ENCODE assay signal across 8 cellular contexts in the genomic region with DNA sequence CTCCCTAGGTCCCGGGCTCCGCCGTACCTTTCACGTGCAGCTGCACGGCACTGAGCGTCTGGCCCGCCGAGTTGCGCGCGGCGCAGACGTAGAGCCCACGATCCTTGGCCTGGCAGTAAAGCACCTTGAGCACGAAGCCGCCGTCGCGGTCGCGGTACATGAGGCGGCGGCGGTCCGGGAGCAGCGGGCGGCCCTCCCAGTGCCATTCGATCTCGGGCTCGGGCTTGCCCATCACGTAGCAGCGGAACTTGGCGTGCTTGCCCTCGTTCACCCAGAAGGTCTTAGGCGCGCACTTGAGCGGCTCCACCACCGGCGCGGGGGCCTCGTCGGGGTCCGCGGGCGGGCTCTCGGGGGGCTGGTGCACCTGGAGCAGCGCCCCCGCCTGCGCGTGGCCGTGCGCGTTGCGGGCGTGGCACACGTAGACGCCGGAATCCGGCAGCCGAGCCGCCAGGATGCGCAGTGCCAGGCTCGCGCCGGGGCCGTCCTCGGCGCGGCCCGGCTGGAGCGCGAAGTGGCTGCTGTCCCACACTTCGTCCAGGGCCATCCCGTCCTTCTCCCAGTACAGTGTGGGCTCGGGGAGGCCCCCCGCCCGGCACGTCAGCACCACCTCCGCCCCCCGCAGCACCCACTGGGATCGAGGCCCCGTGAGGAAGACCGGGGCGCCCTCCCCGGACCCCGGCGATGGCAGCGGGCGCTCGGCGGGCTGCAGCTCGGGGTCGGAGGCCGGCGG. TPM values are rescaled to one million over a fixed set of nuclear protein-coding genes. Genes with fewer than 3 reads are reported as not detected.
DNase-seq lines count a peak whose midpoint lies in the region; ATAC-seq and TF ChIP-seq lines count a peak whose summit lies in the region.

No MANE protein-coding gene starts in this region.

- H3K4me3 Mint-ChIP-seq in activated CD4-positive, alpha-beta memory T cell treated with anti-CD3 and anti-CD28 coated beads for 36 hours: peak overlapping the region; percentile 37
- no peak overlapping the region for H3K4me3 Mint-ChIP-seq in activated CD4-positive, alpha-beta memory T cell treated with anti-CD3 and anti-CD28 coated beads, Interleukin-2, amount 10 ng/mL, durations not matched to agents 7 days and 5 days
- H3K4me3 Mint-ChIP-seq in glutamatergic neuron (ENCODE audit: unreplicated experiment): peak overlapping the region; percentile 39

- POLR2A ChIA-PET in activated CD4-positive, alpha-beta memory T cell treated with anti-CD3 and anti-CD28 coated beads for 36 hours (lab: Charles Lee): no interaction called here
- POLR2A ChIA-PET in activated CD4-positive, alpha-beta memory T cell treated with anti-CD3 and anti-CD28 coated beads, Interleukin-2, amount 10 ng/mL, durations not matched to agents 7 days and 5 days (lab: Charles Lee): interaction anchor here (1.2 kb wide), 1 partner anchor 27 kb away, joined by 3 read pairs; a partner anchor contains a TSS

- CTCF ChIA-PET in activated CD4-positive, alpha-beta memory T cell treated with anti-CD3 and anti-CD28 coated beads for 36 hours (lab: Charles Lee): interaction anchor here (1.5 to 2.1 kb wide), 3 partner anchors 10 to 75 kb away, joined by 3 to 24 read pairs (median 4); no protein-coding TSS in a partner anchor
- CTCF ChIA-PET in activated CD4-positive, alpha-beta memory T cell treated with anti-CD3 and anti-CD28 coated beads, Interleukin-2, amount 10 ng/mL, durations not matched to agents 7 days and 5 days (lab: Charles Lee): interaction anchor here (1.2 kb wide), 1 partner anchor 10 kb away, joined by 6 read pairs; no protein-coding TSS in a partner anchor

- no CpG with 5 or more reads among the region's 95 CpGs for WGBS in trophoblast cell (ENCODE audit: extremely low coverage, insufficient coverage, insufficient read length)

- TF ChIP-seq CTCF in WI38 (IDR thresholded peaks at IDR 0.05; ENCODE audit: low read depth, low read length) (no peak), glutamatergic neuron (IDR thresholded peaks at IDR 0.05; ENCODE audit: partially characterized antibody, unreplicated experiment) (no peak)

- H3K18ac ChIP-seq in trophoblast cell (ENCODE audit: low read length): peak overlapping the region; percentile 100

- peak overlapping the region; percentile 94 for H2AFZ ChIP-seq in trophoblast cell (ENCODE audit: insufficient read depth, low read length, poor library complexity)

- H3K9ac ChIP-seq in trophoblast cell (ENCODE audit: low read length): peak overlapping the region; percentile 98

- intact Hi-C loops in activated CD4-positive, alpha-beta memory T cell treated with anti-CD3 and anti-CD28 coated beads for 36 hours (cut with micrococcal nuclease): no loop called here

- H2BK12ac ChIP-seq in trophoblast cell (ENCODE audit: low read length): peak overlapping the region; percentile 70

- peak overlapping the region; percentile 96 for H4K12ac ChIP-seq in trophoblast cell (ENCODE audit: low read depth, low read length)

- H3K79me2 ChIP-seq in trophoblast cell (ENCODE audit: control insufficient read depth, insufficient read depth, low read length, poor library complexity): peaks cover 16% of the 10 kb centered on the region

- H4K8ac ChIP-seq in trophoblast cell (ENCODE audit: low read depth, low read length): peak overlapping the region; percentile 95

- H3K4ac ChIP-seq in trophoblast cell (ENCODE audit: low read depth, low read length): peak overlapping the region; percentile 44

- DNase-seq in activated CD4-positive, alpha-beta memory T cell treated with anti-CD3 and anti-CD28 coated beads for 36 hours: no peak
- no peak for DNase-seq in activated CD4-positive, alpha-beta memory T cell treated with anti-CD3 and anti-CD28 coated beads, Interleukin-2, amount 10 ng/mL, durations not matched to agents 7 days and 5 days
- DNase-seq in glutamatergic neuron: peak; percentile 40
- DNase-seq in trophoblast cell: peak in 1 of 2 donors; percentile 43
- DNase-seq in NK-92 (lab: John Stamatoyannopoulos, UW; ENCODE audit: unreplicated experiment): no peak
- DNase-seq in hippocampal formation (lab: John Stamatoyannopoulos, UW): no peak

- H3K9me3 Mint-ChIP-seq in activated CD4-positive, alpha-beta memory T cell treated with anti-CD3 and anti-CD28 coated beads for 36 hours: no peaks in the 10 kb centered on the region
- H3K9me3 Mint-ChIP-seq in activated CD4-positive, alpha-beta memory T cell treated with anti-CD3 and anti-CD28 coated beads, Interleukin-2, amount 10 ng/mL, durations not matched to agents 7 days and 5 days: no peaks in the 10 kb centered on the region
- peaks cover 13% of the 10 kb centered on the region for H3K9me3 Mint-ChIP-seq in glutamatergic neuron (ENCODE audit: unreplicated experiment)

- peaks cover 36% of the 10 kb centered on the region for H3K79me1 ChIP-seq in trophoblast cell (ENCODE audit: low read length)

- peak overlapping the region; percentile 63 for H3K4me3 ChIP-seq in WI38 (ENCODE audit: low read depth, low read length)
- peak overlapping the region; percentile 98 for H3K4me3 ChIP-seq in trophoblast cell (ENCODE audit: low read depth, low read length)

- H3K4me1 Mint-ChIP-seq in activated CD4-positive, alpha-beta memory T cell treated with anti-CD3 and anti-CD28 coated beads for 36 hours (ENCODE audit: low read depth): no peaks in the 10 kb centered on the region
- no peaks in the 10 kb centered on the region for H3K4me1 Mint-ChIP-seq in activated CD4-positive, alpha-beta memory T cell treated with anti-CD3 and anti-CD28 coated beads, Interleukin-2, amount 10 ng/mL, durations not matched to agents 7 days and 5 days
- H3K4me1 Mint-ChIP-seq in glutamatergic neuron (ENCODE audit: low read depth, unreplicated experiment): peaks cover 11% of the 10 kb centered on the region

- H2BK5ac ChIP-seq in trophoblast cell (ENCODE audit: low read depth, low read length, poor library complexity): peak overlapping the region; percentile 99

- H3K27me3 Mint-ChIP-seq in activated CD4-positive, alpha-beta memory T cell treated with anti-CD3 and anti-CD28 coated beads for 36 hours: peaks cover 33% of the 10 kb centered on the region
- peaks cover 35% of the 10 kb centered on the region for H3K27me3 Mint-ChIP-seq in activated CD4-positive, alpha-beta memory T cell treated with anti-CD3 and anti-CD28 coated beads, Interleukin-2, amount 10 ng/mL, durations not matched to agents 7 days and 5 days
- H3K27me3 Mint-ChIP-seq in glutamatergic neuron (ENCODE audit: unreplicated experiment): peaks cover 6% of the 10 kb centered on the region

- peaks cover 3% of the 10 kb centered on the region for H3K9me3 ChIP-seq in trophoblast cell (ENCODE audit: insufficient read depth, low read depth, low read length)

- H3K27ac Mint-ChIP-seq in activated CD4-positive, alpha-beta memory T cell treated with anti-CD3 and anti-CD28 coated beads for 36 hours: no peak overlapping the region
- H3K27ac Mint-ChIP-seq in activated CD4-positive, alpha-beta memory T cell treated with anti-CD3 and anti-CD28 coated beads, Interleukin-2, amount 10 ng/mL, durations not matched to agents 7 days and 5 days: no peak overlapping the region
- no peak overlapping the region for H3K27ac Mint-ChIP-seq in glutamatergic neuron (ENCODE audit: unreplicated experiment)

- peak overlapping the region; percentile 84 for H3K4me2 ChIP-seq in trophoblast cell (ENCODE audit: low read length)

- peak overlapping the region; percentile 100 for H3K14ac ChIP-seq in trophoblast cell (ENCODE audit: low read length)

- H4K91ac ChIP-seq in trophoblast cell (ENCODE audit: low read depth, low read length): peak overlapping the region; percentile 99

- H3K23ac ChIP-seq in trophoblast cell (ENCODE audit: low read length): no peak overlapping the region

- H3K27me3 ChIP-seq in trophoblast cell (ENCODE audit: insufficient read depth, low read length): no peaks in the 10 kb centered on the region

- H3K27ac ChIP-seq in trophoblast cell (ENCODE audit: low read depth, low read length): peak overlapping the region; percentile 99

- H2BK120ac ChIP-seq in trophoblast cell (ENCODE audit: insufficient read depth, low read length, poor library complexity): peak overlapping the region; percentile 99

- H2AK5ac ChIP-seq in trophoblast cell (ENCODE audit: low read length): peak overlapping the region; percentile 88

- no peaks in the 10 kb centered on the region for H3K36me3 Mint-ChIP-seq in activated CD4-positive, alpha-beta memory T cell treated with anti-CD3 and anti-CD28 coated beads for 36 hours
- no peaks in the 10 kb centered on the region for H3K36me3 Mint-ChIP-seq in activated CD4-positive, alpha-beta memory T cell treated with anti-CD3 and anti-CD28 coated beads, Interleukin-2, amount 10 ng/mL, durations not matched to agents 7 days and 5 days (ENCODE audit: low read depth)
- H3K36me3 Mint-ChIP-seq in glutamatergic neuron (ENCODE audit: unreplicated experiment): no peaks in the 10 kb centered on the region

- H3K4me1 ChIP-seq in trophoblast cell (ENCODE audit: control insufficient read depth in 1 of 2, insufficient read depth in 2 of 2, low read length in 2 of 2): peaks cover 17 to 35% of the 10 kb centered on the region in 2 experiments

- no peak for ATAC-seq in GM21360 (IDR thresholded peaks at IDR 0.05; ENCODE audit: unreplicated experiment)

- peaks cover 28 to 33% of the 10 kb centered on the region in 2 experiments for H3K36me3 ChIP-seq in trophoblast cell (ENCODE audit: control insufficient read depth in 1 of 2, insufficient read depth in 2 of 2, low read length in 2 of 2)

RNA-seq across cellular contexts. Expression of a gene that starts 1.0 kb away (rescaled TPM):
- under 1 TPM; 0.83 to 0.94 TPM for total RNA-seq in activated CD4-positive, alpha-beta memory T cell treated with anti-CD3 and anti-CD28 coated beads for 36 hours
- total RNA-seq in activated CD4-positive, alpha-beta memory T cell treated with anti-CD3 and anti-CD28 coated beads, Interleukin-2, amount 10 ng/mL, durations not matched to agents 7 days and 5 days: not detected
- total RNA-seq in glutamatergic neuron (ENCODE audit: unreplicated experiment): 47.9 TPM
- 155 and 158 TPM in 2 replicates for polyA plus RNA-seq in trophoblast cell (2013)

RNA-seq across cellular contexts. Expression of a gene that starts 1.8 kb away (rescaled TPM):
- not detected for total RNA-seq in activated CD4-positive, alpha-beta memory T cell treated with anti-CD3 and anti-CD28 coated beads for 36 hours
- not detected for total RNA-seq in activated CD4-positive, alpha-beta memory T cell treated with anti-CD3 and anti-CD28 coated beads, Interleukin-2, amount 10 ng/mL, durations not matched to agents 7 days and 5 days
- not detected for total RNA-seq in glutamatergic neuron (ENCODE audit: unreplicated experiment)
- 24.7 and 27.9 TPM in 2 replicates for polyA plus RNA-seq in trophoblast cell (2013)

RNA-seq across cellular contexts. Expression of a gene that starts 26.5 kb away (rescaled TPM):
- total RNA-seq in activated CD4-positive, alpha-beta memory T cell treated with anti-CD3 and anti-CD28 coated beads for 36 hours: 1 to 10 TPM; 2.6 to 4.4 TPM
- 1 to 10 TPM in 1 of 2 experiments, under 1 TPM in 1; 0.95 to 1.0 TPM for total RNA-seq in activated CD4-positive, alpha-beta memory T cell treated with anti-CD3 and anti-CD28 coated beads, Interleukin-2, amount 10 ng/mL, durations not matched to agents 7 days and 5 days
- 40.9 TPM for total RNA-seq in glutamatergic neuron (ENCODE audit: unreplicated experiment)
- polyA plus RNA-seq in trophoblast cell (2013): 5.0 and 5.5 TPM in 2 replicates

RNA-seq across cellular contexts. Expression of a gene that starts 26.8 kb away (rescaled TPM):
- total RNA-seq in activated CD4-positive, alpha-beta memory T cell treated with anti-CD3 and anti-CD28 coated beads for 36 hours: 10 to 100 TPM; 19.9 to 21.0 TPM
- 10 to 100 TPM; 14.5 to 14.9 TPM for total RNA-seq in activated CD4-positive, alpha-beta memory T cell treated with anti-CD3 and anti-CD28 coated beads, Interleukin-2, amount 10 ng/mL, durations not matched to agents 7 days and 5 days
- total RNA-seq in glutamatergic neuron (ENCODE audit: unreplicated experiment): 31.1 TPM
- polyA plus RNA-seq in trophoblast cell (2013): 150 and 167 TPM in 2 replicates

RNA-seq across cellular contexts. Expression of a gene that starts 27.3 kb away (rescaled TPM):
- 10 to 100 TPM; 28.7 to 28.9 TPM for total RNA-seq in activated CD4-positive, alpha-beta memory T cell treated with anti-CD3 and anti-CD28 coated beads for 36 hours
- 10 to 100 TPM; 28.4 to 31.5 TPM for total RNA-seq in activated CD4-positive, alpha-beta memory T cell treated with anti-CD3 and anti-CD28 coated beads, Interleukin-2, amount 10 ng/mL, durations not matched to agents 7 days and 5 days
- 34.5 TPM for total RNA-seq in glutamatergic neuron (ENCODE audit: unreplicated experiment)
- polyA plus RNA-seq in trophoblast cell (2013): 19.1 and 19.7 TPM in 2 replicates

Comparison
In these comparisons a context has a peak if more than half of its experiments do, and no peak if none do; other contexts are left out.
1. RNA of a gene that starts 1.0 kb away (total RNA-seq): 47.9 TPM in glutamatergic neuron (single experiment); 0.83 to 0.94 TPM in activated CD4-positive, alpha-beta memory T cell treated with anti-CD3 and anti-CD28 coated beads for 36 hours and not detected in activated CD4-positive, alpha-beta memory T cell treated with anti-CD3 and anti-CD28 coated beads, Interleukin-2, amount 10 ng/mL, durations not matched to agents 7 days and 5 days; every median in the first group is over 10 times any median in the second.